8 cellular contexts compared by ENCODE assay signal in the genomic region with DNA sequence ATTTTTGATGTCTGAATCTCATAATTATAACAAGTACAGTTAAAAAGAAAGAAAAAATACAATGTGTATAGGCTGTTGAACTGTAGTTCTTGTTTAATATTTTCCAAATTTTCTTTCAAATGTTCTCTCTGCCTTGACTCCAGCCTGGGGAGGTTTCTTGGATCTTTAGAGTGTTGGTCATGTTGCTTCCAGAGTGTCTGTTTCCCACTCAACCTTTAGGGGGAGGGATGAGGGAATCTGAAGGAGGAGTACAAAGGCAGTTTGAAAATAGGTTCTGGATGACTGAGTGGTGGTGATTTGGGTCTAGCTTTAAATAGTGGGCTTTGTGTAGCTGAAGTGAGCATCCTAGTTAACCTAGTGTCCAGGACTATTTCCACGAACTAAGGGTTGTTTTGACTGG. TPM values are rescaled to one million over a fixed set of nuclear protein-coding genes. Genes with fewer than 3 reads are reported as not detected.
DNase-seq lines count a peak whose midpoint lies in the region; ATAC-seq and TF ChIP-seq lines count a peak whose summit lies in the region.

No MANE protein-coding gene starts in this region.

- H3K4me3 ChIP-seq in H7 (ENCODE audit: insufficient read depth, low read depth, low read length) = peak overlapping the region; percentile 87
- peak overlapping the region; percentile 92 for H3K4me3 ChIP-seq in retinal pigment epithelial cell (ENCODE audit: low read length)

- TF ChIP-seq CTCF in VCaP (conservative IDR thresholded peaks at IDR 0.05) = peak; percentile 44
- TF ChIP-seq CTCF in retinal pigment epithelial cell (conservative IDR thresholded peaks at IDR 0.05; ENCODE audit: low read depth, low read length) = peak; percentile 50

- no peaks in the 10 kb centered on the region; the same call in 1 of the 2 replicates for H3K36me3 ChIP-seq in H7 (replicated peaks; ENCODE audit: control insufficient read depth, insufficient read depth, low read length)

- peak overlapping the region; percentile 94 for H3K27ac ChIP-seq in VCaP

- DNase-seq in H7 (peak; percentile 57), left cardiac atrium (no peak), retinal pigment epithelial cell (ENCODE audit: low read depth) (no peak), NCI-H1417 treated with DMSO at 0.1 percent for 48 hours (lab: John Stamatoyannopoulos, UW) (no peak), NCI-H1436 (lab: John Stamatoyannopoulos, UW) (no peak)
- DNase-seq in effector CD4-positive, alpha-beta T cell = no peak
- DNase-seq in activated T-cell treated with anti-CD3 and anti-CD28 coated beads, Interleukin-2, amount 50 U/mL, for 48 hours = no peak

- H3K27me3 ChIP-seq in H7 (ENCODE audit: control insufficient read depth, insufficient read depth, low read length) = no peaks in the 10 kb centered on the region

- ATAC-seq in left cardiac atrium = peak; percentile 25 to 51

- intact Hi-C loops in left cardiac atrium (cut with DNase I) = loop anchor here in 1 of 2 donors (2.0 kb wide), 1 partner anchor 13 kb away; no protein-coding TSS in a partner anchor

RNA-seq across cellular contexts. Expression of gene CTNND1, which starts 2.0 kb away (rescaled TPM):
- total RNA-seq in H7 (2014; rRNA removed; shearing (Covaris generic)) = 108 and 118 TPM in 2 replicates
- total RNA-seq in left cardiac atrium = 10 to 100 TPM; 75.2 to 82.0 TPM

RNA-seq across cellular contexts. Expression of gene BTBD18, which starts 11.9 kb away (rescaled TPM):
- total RNA-seq in H7 (2014; rRNA removed; shearing (Covaris generic)) = not detected in 2 replicates
- not detected for total RNA-seq in left cardiac atrium

RNA-seq across cellular contexts. Expression of gene SELENOH, which starts 22.3 kb away (rescaled TPM):
- 200 and 246 TPM in 2 replicates for total RNA-seq in H7 (2014; rRNA removed; shearing (Covaris generic))
- total RNA-seq in left cardiac atrium = 100 to 1,000 TPM in 1 of 2 donors, 10 to 100 TPM in 1; 99.1 to 116 TPM

RNA-seq across cellular contexts. Expression of gene TMX2, which starts 51.2 kb away (rescaled TPM):
- 75.3 and 93.9 TPM in 2 replicates for total RNA-seq in H7 (2014; rRNA removed; shearing (Covaris generic))
- total RNA-seq in left cardiac atrium = 10 to 100 TPM; 64.3 to 80.3 TPM

RNA-seq across cellular contexts. Expression of gene MED19, which starts 51.6 kb away (rescaled TPM):
- 17.9 and 19.1 TPM in 2 replicates for total RNA-seq in H7 (2014; rRNA removed; shearing (Covaris generic))
- 1 to 10 TPM; 8.4 to 8.7 TPM for total RNA-seq in left cardiac atrium
